In the genomic region with DNA sequence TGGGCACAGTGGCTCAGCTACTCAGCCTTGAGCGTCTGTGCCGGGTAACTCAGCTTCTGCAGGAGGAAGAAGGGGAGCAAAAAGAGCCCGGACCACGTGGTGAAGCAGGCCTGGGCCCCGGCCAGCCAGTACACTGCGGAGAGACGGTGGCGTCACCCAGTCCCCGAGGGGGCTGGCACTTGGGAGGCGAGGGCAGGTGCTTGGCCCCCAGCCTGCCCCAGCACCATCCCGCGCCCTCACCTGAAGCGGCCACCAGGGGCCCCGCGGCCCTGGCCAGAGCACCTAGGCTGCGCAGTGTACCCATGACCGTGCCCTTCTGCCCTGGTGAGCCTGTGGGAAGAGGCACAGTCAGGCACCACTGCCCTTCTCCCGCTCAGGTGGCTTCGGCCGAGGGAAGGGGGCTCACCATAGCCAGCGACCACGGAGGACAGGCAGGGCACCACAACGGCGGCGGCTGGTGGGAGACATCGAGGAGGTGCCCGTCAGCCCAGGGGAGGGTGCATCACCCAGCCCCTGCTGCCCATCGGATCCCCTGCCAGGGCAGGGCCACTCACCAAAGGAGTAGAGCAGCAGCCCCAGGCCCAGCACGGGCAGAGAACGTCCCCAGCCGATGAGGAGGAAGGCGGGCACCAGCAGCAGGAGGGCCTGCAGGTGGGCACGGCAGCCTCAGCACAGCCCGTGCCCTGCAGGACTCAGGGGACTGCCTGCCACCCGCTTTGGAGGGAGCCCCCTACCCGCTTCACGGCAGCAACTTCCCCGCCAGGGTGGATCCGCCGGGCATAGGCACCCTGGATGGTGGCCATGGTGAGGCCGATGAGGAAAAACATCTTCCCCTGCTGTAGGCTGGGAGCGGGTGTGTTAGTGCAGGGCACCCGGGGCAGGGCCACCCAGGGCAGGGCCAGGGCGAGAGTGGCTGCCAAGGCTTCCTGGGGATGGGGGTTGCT, we compare ENCODE assay signal across 9 cellular contexts. TPM values are rescaled to one million over a fixed set of nuclear protein-coding genes. Genes with fewer than 3 reads are reported as not detected.
DNase-seq lines count a peak whose midpoint lies in the region; ATAC-seq and TF ChIP-seq lines count a peak whose summit lies in the region.
"Had no signal": no experiment of that assay in that cellular context is flagged by ENCODE, and none has a peak within 500 bp of the region (broad histone marks: within the 10 kb centered on the region; RNA-seq: fewer than 3 reads in every experiment).

No MANE protein-coding gene starts in this region.

- DNase-seq in CD4-positive, CD25-positive, alpha-beta regulatory T cell, result no peak
- DNase-seq in Karpas-422 (no peak), choroid plexus epithelial cell (ENCODE audit: low read depth) (no peak), ACHN (no peak), DMS 273 treated with DMSO at 0.1 percent for 48 hours (lab: John Stamatoyannopoulos, UW) (no peak), NCI-H1417 (lab: John Stamatoyannopoulos, UW) (no peak)

- H3K4me1 Mint-ChIP-seq in CD4-positive, CD25-positive, alpha-beta regulatory T cell, result peaks cover 4 to 29% (median 16%) of the 10 kb centered on the region in 4 donors
- peaks cover 12% of the 10 kb centered on the region for H3K4me1 Mint-ChIP-seq in nephron

- in situ Hi-C loops in ACHN (cut with HindIII; ENCODE audit: low pct_ligation_motif_present, low pct_unique_long_range_greater_than_20kb, low sequenced_read_pairs), result no loop called here

- H3K27me3 ChIP-seq in CD4-positive, CD25-positive, alpha-beta regulatory T cell (ENCODE audit: control insufficient read depth, insufficient read depth, low read length), result no peaks in the 10 kb centered on the region
- H3K27me3 ChIP-seq in Karpas-422 (ENCODE audit: low read length), result no peaks in the 10 kb centered on the region

- no peaks in the 10 kb centered on the region for H3K27me3 Mint-ChIP-seq in CD4-positive, CD25-positive, alpha-beta regulatory T cell
- no peaks in the 10 kb centered on the region for H3K27me3 Mint-ChIP-seq in nephron (ENCODE audit: low read depth)

- peaks cover 21% of the 10 kb centered on the region for H3K36me3 Mint-ChIP-seq in CD4-positive, CD25-positive, alpha-beta regulatory T cell
- peaks cover 23% of the 10 kb centered on the region for H3K36me3 Mint-ChIP-seq in nephron (ENCODE audit: low read depth)

- no peaks in the 10 kb centered on the region for H3K9me3 Mint-ChIP-seq in CD4-positive, CD25-positive, alpha-beta regulatory T cell
- H3K9me3 Mint-ChIP-seq in nephron, result no peaks in the 10 kb centered on the region

- peak overlapping the region; percentile 72 for H3K27ac ChIP-seq in CD4-positive, CD25-positive, alpha-beta regulatory T cell (ENCODE audit: insufficient read depth, low read length, poor library complexity, severe bottlenecking)
- peak overlapping the region; percentile 81 for H3K27ac ChIP-seq in Karpas-422 (ENCODE audit: low read length)
- H3K27ac ChIP-seq: parathyroid adenoma had no signal

- H4K20me1 ChIP-seq in Karpas-422 (ENCODE audit: insufficient read depth, low read depth, low read length), result peaks cover 28% of the 10 kb centered on the region

- ATAC-seq in CD4-positive, CD25-positive, alpha-beta regulatory T cell (ENCODE audit: low read depth in 2 of 2), result no peak
- no peak for ATAC-seq in GM18502 (IDR thresholded peaks at IDR 0.05; ENCODE audit: poor library complexity, unreplicated experiment)

- peak overlapping the region; percentile 87 for H3K9ac ChIP-seq in Karpas-422 (ENCODE audit: low read length)
- H3K9ac ChIP-seq: parathyroid adenoma had no signal

- peak overlapping the region; percentile 62 to 83 (median 71) for H3K27ac Mint-ChIP-seq in CD4-positive, CD25-positive, alpha-beta regulatory T cell
- H3K27ac Mint-ChIP-seq in nephron, result no peak overlapping the region

- peaks cover 37% of the 10 kb centered on the region for H3K4me1 ChIP-seq in CD4-positive, CD25-positive, alpha-beta regulatory T cell (ENCODE audit: control insufficient read depth, insufficient read depth, low read length, poor library complexity, severe bottlenecking)
- H3K4me1 ChIP-seq in Karpas-422 (ENCODE audit: low read length), result peaks cover 36% of the 10 kb centered on the region

- H3K79me2 ChIP-seq in Karpas-422 (ENCODE audit: low read length), result peaks cover 13% of the 10 kb centered on the region; the same call in 1 of the 2 replicates
- H3K79me2 ChIP-seq: parathyroid adenoma had no signal

- H2AFZ ChIP-seq in Karpas-422 (ENCODE audit: low read length), result no peak overlapping the region
- H2AFZ ChIP-seq: parathyroid adenoma had no signal

- TF ChIP-seq CTCF in choroid plexus epithelial cell (conservative IDR thresholded peaks at IDR 0.05; ENCODE audit: low read depth, low read length) (peak; percentile 12), nephron (IDR thresholded peaks at IDR 0.05; ENCODE audit: unreplicated experiment in 3 of 3) (no peak)

- H3K4me3 ChIP-seq in CD4-positive, CD25-positive, alpha-beta regulatory T cell (ENCODE audit: low read depth, low read length), result no peak overlapping the region
- peak overlapping the region; percentile 81 for H3K4me3 ChIP-seq in Karpas-422 (ENCODE audit: low read length)
- H3K4me3 ChIP-seq in choroid plexus epithelial cell (ENCODE audit: low read depth, low read length), result no peak overlapping the region

- no peaks in the 10 kb centered on the region for H3K9me3 ChIP-seq in CD4-positive, CD25-positive, alpha-beta regulatory T cell (ENCODE audit: control insufficient read depth in 2 of 2, low read length in 2 of 2)
- no peaks in the 10 kb centered on the region for H3K9me3 ChIP-seq in Karpas-422 (ENCODE audit: low read length)

- no peaks in the 10 kb centered on the region for H3K9me2 ChIP-seq in Karpas-422 (replicated peaks; ENCODE audit: insufficient read depth, low read length)

- peak overlapping the region; percentile 88 for H3K4me2 ChIP-seq in Karpas-422 (ENCODE audit: low read depth, low read length, poor library complexity, severe bottlenecking)

- H3K4me3 Mint-ChIP-seq in CD4-positive, CD25-positive, alpha-beta regulatory T cell, result peak overlapping the region; percentile 75 to 90 (median 88)
- peak overlapping the region in 2 of 3 experiments; percentile 65 to 76 for H3K4me3 Mint-ChIP-seq in nephron

- H3K36me3 ChIP-seq in CD4-positive, CD25-positive, alpha-beta regulatory T cell (ENCODE audit: control insufficient read depth, insufficient read depth, low read length), result peaks cover 40% of the 10 kb centered on the region
- peaks cover 17% of the 10 kb centered on the region; the same call in 1 of the 2 replicates for H3K36me3 ChIP-seq in Karpas-422 (ENCODE audit: insufficient read depth, low read length)

RNA-seq across cellular contexts. Expression of a gene that starts 32.1 kb away (rescaled TPM):
- total RNA-seq in CD4-positive, CD25-positive, alpha-beta regulatory T cell, result 25.8 TPM
- 10 to 100 TPM in 2 of 4 donors, 1 to 10 TPM in 2; 7.6 to 15.0 (median 9.7) TPM for polyA plus RNA-seq in CD4-positive, CD25-positive, alpha-beta regulatory T cell
- 19.2 and 27.6 TPM in 2 replicates for total RNA-seq in Karpas-422 (2014; rRNA removed; shearing (Covaris generic); ENCODE audit: low replicate concordance)

RNA-seq across cellular contexts. Expression of a gene that starts 32.3 kb away (rescaled TPM):
- total RNA-seq in CD4-positive, CD25-positive, alpha-beta regulatory T cell, result 2.8 TPM
- polyA plus RNA-seq in CD4-positive, CD25-positive, alpha-beta regulatory T cell, result 1 to 10 TPM in 2 of 4 donors, under 1 TPM in 2; 0.64 to 1.3 (median 1.0) TPM
- total RNA-seq in Karpas-422 (2014; rRNA removed; shearing (Covaris generic); ENCODE audit: low replicate concordance), result 3.0 and 3.8 TPM in 2 replicates

Comparison
In these comparisons a context has a peak if more than half of its experiments do, and no peak if none do; other contexts are left out.
1. H3K27ac Mint-ChIP-seq: peak in CD4-positive, CD25-positive, alpha-beta regulatory T cell (3 of 3); none in nephron (0 of 3).